10 cellular contexts compared by ENCODE assay signal in the genomic region with DNA sequence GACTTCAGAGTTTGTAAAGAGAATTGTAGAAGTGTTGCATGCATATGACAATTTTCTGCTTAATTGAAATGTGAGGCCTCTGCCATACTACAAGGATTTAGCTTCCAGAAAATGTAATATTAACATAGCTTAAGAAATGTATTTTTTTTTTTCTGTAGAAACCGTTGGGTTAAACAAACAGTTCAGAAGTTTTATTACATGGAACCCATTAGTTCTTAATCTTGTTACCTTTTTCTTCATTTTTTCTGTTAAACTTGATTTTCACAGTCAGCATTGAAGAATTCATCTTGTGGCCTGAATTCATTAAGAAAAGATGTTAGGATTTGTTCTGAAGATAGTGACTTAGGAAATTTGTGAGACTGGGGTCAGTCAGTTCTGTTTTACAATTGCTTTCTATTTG. TPM values are rescaled to one million over a fixed set of nuclear protein-coding genes. Genes with fewer than 3 reads are reported as not detected.
DNase-seq lines count a peak whose midpoint lies in the region; ATAC-seq and TF ChIP-seq lines count a peak whose summit lies in the region.
"Had no signal": no experiment of that assay in that cellular context is flagged by ENCODE, and none has a peak within 500 bp of the region (broad histone marks: within the 10 kb centered on the region; RNA-seq: fewer than 3 reads in every experiment).

No MANE protein-coding gene starts in this region.

- in situ Hi-C loops in HAP-1 (cut with MboI; ENCODE audit: low sequenced_read_pairs): no loop called here

- ATAC-seq in T-helper 17 cell (no peak), omental fat pad (ENCODE audit: low FRiP score) (no peak), mucosa of descending colon (no peak)

- H3K36me3 Mint-ChIP-seq in T-helper 17 cell (ENCODE audit: low read depth): peaks cover 7% of the 10 kb centered on the region

- peak overlapping the region; percentile 29 for H3K27ac Mint-ChIP-seq in T-helper 17 cell

- no peaks in the 10 kb centered on the region for H3K27me3 Mint-ChIP-seq in T-helper 17 cell

- TF ChIP-seq CTCF in fibroblast of villous mesenchyme (IDR thresholded peaks at IDR 0.05; ENCODE audit: insufficient read depth, low read depth, low read length) (no peak), spleen (IDR thresholded peaks at IDR 0.05 in 8 of 11, conservative IDR thresholded peaks at IDR 0.05 in 3 of 11) (no peak), omental fat pad (IDR thresholded peaks at IDR 0.05) (no peak), mucosa of descending colon (IDR thresholded peaks at IDR 0.05) (no peak)

- H3K9me3 ChIP-seq in HAP-1 (no peaks in the 10 kb centered on the region), T-helper 17 cell (ENCODE audit: control insufficient read depth, low read length, poor library complexity, severe bottlenecking) (no peaks in the 10 kb centered on the region), spleen (no peaks in the 10 kb centered on the region), mucosa of descending colon (no peaks in the 10 kb centered on the region)

- H3K36me3 ChIP-seq in HAP-1 (replicated peaks) (no peaks in the 10 kb centered on the region), spleen (peaks cover 0 to 23% (median 0%) of the 10 kb centered on the region in 6 donors), mucosa of descending colon (ENCODE audit: low read depth) (no peaks in the 10 kb centered on the region)

- WGBS in spleen, 5 donors: 5 to 23% (median 14%) methylated on average over 1 of the region's 1 CpG

- peaks cover 51% of the 10 kb centered on the region for H3K4me1 Mint-ChIP-seq in T-helper 17 cell

- intact Hi-C loops in spleen (cut with DNase I; ENCODE audit: low total_unique reads): loop anchor here (10.0 kb wide), 1 partner anchor 67 kb away; no protein-coding TSS in a partner anchor
- intact Hi-C loops in mucosa of descending colon (cut with DNase I, micrococcal nuclease): loop anchor here in 1 of 2 donors (10.0 kb wide), 1 partner anchor 357 kb away; no protein-coding TSS in a partner anchor

- peak overlapping the region in 7 of 8 donors; percentile 64 to 100 (median 99) for H3K27ac ChIP-seq in spleen

- H3K4me3 ChIP-seq in HAP-1 (peak overlapping the region; percentile 73), fibroblast of villous mesenchyme (ENCODE audit: low read depth, low read length) (peak overlapping the region; percentile 93), spleen (peak overlapping the region; percentile 14 to 96 (median 91)), mucosa of descending colon (no peak overlapping the region)

- peaks cover 9% of the 10 kb centered on the region; the same call in 1 of the 2 replicates for H3K4me1 ChIP-seq in HAP-1
- peaks cover 41 to 81% (median 78%) of the 10 kb centered on the region in 6 donors for H3K4me1 ChIP-seq in spleen
- H3K4me1 ChIP-seq in mucosa of descending colon (ENCODE audit: low read depth): peaks cover 21% of the 10 kb centered on the region

- H3K27me3 ChIP-seq in HAP-1 (ENCODE audit: low read depth) (no peaks in the 10 kb centered on the region), spleen (replicated peaks in 1 of 7) (no peaks in the 10 kb centered on the region)

- H3K4me3 Mint-ChIP-seq in T-helper 17 cell: peak overlapping the region; percentile 63

- TF ChIP-seq POLR2A in spleen (IDR thresholded peaks at IDR 0.05): no peak

- DNase-seq in HAP-1 (ENCODE audit: low spot score in 2 of 2): no peak
- no peak for DNase-seq in T-helper 17 cell
- DNase-seq in fibroblast of villous mesenchyme (ENCODE audit: low read depth): no peak
- DNase-seq in spleen: no peak
- no peak for DNase-seq in SKM-1 treated with dmso at 0.1 percent for 144 hours (lab: John Stamatoyannopoulos, UW; ENCODE audit: unreplicated experiment)
- no peak for DNase-seq in omental fat pad (ENCODE audit: low spot score)
- DNase-seq in cerebellum (ENCODE audit: low spot score): no peak
- DNase-seq in mucosa of descending colon: no peak
- DNase-seq: central memory CD4-positive, alpha-beta T cell; NCI-H526 had no signal

RNA-seq across cellular contexts. Expression of a gene that starts 4.9 kb away (rescaled TPM):
- 10 to 100 TPM; 84.9 to 89.3 TPM for total RNA-seq in T-helper 17 cell
- 265 and 276 TPM in 2 replicates for total RNA-seq in fibroblast of villous mesenchyme
- 100 to 1,000 TPM; 144 to 300 (median 212) TPM for total RNA-seq in spleen
- 10 to 100 TPM; 38.1 to 47.0 (median 42.0) TPM for polyA plus RNA-seq in spleen
- 100 to 1,000 TPM; 167 to 352 (median 285) TPM for total RNA-seq in omental fat pad
- 220 TPM for total RNA-seq in cerebellum
- total RNA-seq in mucosa of descending colon: 100 to 1,000 TPM in 2 of 3 donors, 10 to 100 TPM in 1; 94.1 to 118 (median 118) TPM

RNA-seq across cellular contexts. Expression of a gene that starts 4.9 kb away (rescaled TPM):
- under 1 TPM; 0.21 to 0.55 TPM for total RNA-seq in T-helper 17 cell
- 0.86 and 0.97 TPM in 2 replicates for total RNA-seq in fibroblast of villous mesenchyme
- total RNA-seq in spleen: 1 to 10 TPM in 5 of 7 donors, under 1 TPM in 2; 0.54 to 2.2 (median 1.4) TPM
- under 1 TPM; 0.52 to 0.93 (median 0.80) TPM for polyA plus RNA-seq in spleen
- 1 to 10 TPM in 2 of 4 donors, under 1 TPM in 2; 0.60 to 1.9 (median 1.0) TPM for total RNA-seq in omental fat pad
- total RNA-seq in cerebellum: 0.82 TPM
- 1 to 10 TPM in 1 of 3 donors, under 1 TPM in 2; 0.60 to 1.1 (median 0.90) TPM for total RNA-seq in mucosa of descending colon

RNA-seq across cellular contexts. Expression of a gene that starts 50.3 kb away (rescaled TPM):
- total RNA-seq in T-helper 17 cell: 10 to 100 TPM; 25.1 to 32.2 TPM
- total RNA-seq in fibroblast of villous mesenchyme: 30.6 and 51.8 TPM in 2 replicates
- total RNA-seq in spleen: 10 to 100 TPM; 27.3 to 49.4 (median 33.0) TPM
- polyA plus RNA-seq in spleen: 10 to 100 TPM in 2 of 3 donors, 1 to 10 TPM in 1; 8.7 to 10.1 (median 10.1) TPM
- total RNA-seq in omental fat pad: 10 to 100 TPM; 29.4 to 34.2 (median 31.5) TPM
- 57.8 TPM for total RNA-seq in cerebellum
- 10 to 100 TPM; 47.7 to 60.6 (median 51.6) TPM for total RNA-seq in mucosa of descending colon
